Comparison of ENCODE assay signal across 15 cellular contexts in the genomic region with DNA sequence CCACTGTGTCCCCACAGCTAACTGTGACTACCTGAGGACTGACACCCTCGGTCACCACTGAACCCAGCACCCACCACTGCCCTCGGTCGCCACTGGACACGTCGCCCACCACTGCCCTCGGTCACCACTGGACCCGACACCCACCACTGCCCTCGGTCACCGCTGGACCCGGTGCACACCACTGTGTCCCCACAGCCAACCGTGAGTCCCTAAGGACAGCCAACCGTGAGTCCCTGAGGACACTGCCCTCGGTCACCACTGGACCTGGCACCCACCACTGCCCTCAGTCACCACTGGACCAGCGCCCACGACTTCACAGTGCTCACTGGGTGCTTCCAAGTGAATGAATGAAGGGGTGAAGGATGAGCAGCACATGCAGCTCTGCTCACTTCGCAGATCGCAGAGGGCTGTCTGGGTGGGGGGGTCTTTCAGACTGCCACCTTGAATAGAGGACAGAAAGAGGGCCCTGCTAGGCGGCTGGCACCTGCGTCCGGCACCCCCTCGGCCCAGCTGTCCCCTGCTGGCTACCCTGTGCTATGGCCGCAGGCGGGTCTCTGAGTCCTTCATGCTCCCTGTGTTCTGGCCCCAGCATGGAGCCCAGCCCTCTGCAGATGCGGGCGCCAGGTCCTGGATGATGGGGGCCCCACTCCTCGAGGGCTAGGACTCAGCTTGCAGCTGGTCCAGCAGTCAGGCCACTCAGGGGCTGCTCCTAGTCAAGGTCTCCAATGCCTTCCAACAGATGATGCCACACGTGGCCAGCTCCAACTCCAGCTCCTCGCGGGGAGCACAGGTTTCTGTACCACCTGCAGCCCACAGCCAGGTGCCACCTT.
"Had no signal": no experiment of that assay in that cellular context is flagged by ENCODE, and none has a peak within 500 bp of the region (broad histone marks: within the 10 kb centered on the region; RNA-seq: fewer than 3 reads in every experiment).

No MANE protein-coding gene starts in this region.

- H3K4me3 Mint-ChIP-seq: activated CD4-positive, alpha-beta memory T cell treated with anti-CD3 and anti-CD28 coated beads, Interleukin-2, amount 10 ng/mL, durations not matched to agents 7 days and 5 days; activated T-cell treated with anti-CD3 and anti-CD28 coated beads, Interleukin-2, amount 50 U/mL, for 72 hours; memory B cell; stimulated activated naive B cell treated with anti-CD40 and anti-IgM and Interleukin-4, amounts not matched to agents 10 μg/mL and 1 μg/mL and 100 μg/mL, for 72 hours; type B pancreatic cell had no signal

- H3K9me3 Mint-ChIP-seq: activated CD4-positive, alpha-beta memory T cell treated with anti-CD3 and anti-CD28 coated beads, Interleukin-2, amount 10 ng/mL, durations not matched to agents 7 days and 5 days; activated T-cell treated with anti-CD3 and anti-CD28 coated beads, Interleukin-2, amount 50 U/mL, for 72 hours; type B pancreatic cell had no signal

- H3K4me2 ChIP-seq: SK-N-SH had no signal

- H3K4me1 Mint-ChIP-seq: activated CD4-positive, alpha-beta memory T cell treated with anti-CD3 and anti-CD28 coated beads, Interleukin-2, amount 10 ng/mL, durations not matched to agents 7 days and 5 days; memory B cell; stimulated activated naive B cell treated with anti-CD40 and anti-IgM and Interleukin-4, amounts not matched to agents 10 μg/mL and 1 μg/mL and 100 μg/mL, for 72 hours had no signal

- H3K9ac ChIP-seq: parathyroid adenoma, SK-N-SH had no signal

- H3K27ac ChIP-seq: parathyroid adenoma, VCaP had no signal

- H2AFZ ChIP-seq: parathyroid adenoma had no signal

- ATAC-seq: activated T-cell treated with anti-CD3 and anti-CD28 coated beads, Interleukin-2, amount 50 U/mL, for 72 hours; left colon; stimulated activated naive B cell treated with anti-CD40 and anti-IgM and Interleukin-4, amounts not matched to agents 10 μg/mL and 1 μg/mL and 100 μg/mL, for 72 hours had no signal

- H3K27ac Mint-ChIP-seq: activated CD4-positive, alpha-beta memory T cell treated with anti-CD3 and anti-CD28 coated beads, Interleukin-2, amount 10 ng/mL, durations not matched to agents 7 days and 5 days; activated T-cell treated with anti-CD3 and anti-CD28 coated beads, Interleukin-2, amount 50 U/mL, for 72 hours; memory B cell; stimulated activated naive B cell treated with anti-CD40 and anti-IgM and Interleukin-4, amounts not matched to agents 10 μg/mL and 1 μg/mL and 100 μg/mL, for 72 hours; type B pancreatic cell had no signal

- H3K36me3 Mint-ChIP-seq: memory B cell; stimulated activated naive B cell treated with anti-CD40 and anti-IgM and Interleukin-4, amounts not matched to agents 10 μg/mL and 1 μg/mL and 100 μg/mL, for 72 hours; type B pancreatic cell had no signal

- DNase-seq: activated CD4-positive, alpha-beta memory T cell treated with anti-CD3 and anti-CD28 coated beads, Interleukin-2, amount 10 ng/mL, durations not matched to agents 7 days and 5 days; activated T-cell treated with anti-CD3 and anti-CD28 coated beads, Interleukin-2, amount 50 U/mL, for 72 hours; central memory CD4-positive, alpha-beta T cell; cortex of kidney; effector memory CD4-positive, alpha-beta T cell; erythroblast; SK-N-SH; small intestine; stimulated activated naive B cell treated with anti-CD40 and anti-IgM and Interleukin-4, amounts not matched to agents 10 μg/mL and 1 μg/mL and 100 μg/mL, for 72 hours had no signal

- H3K4me1 ChIP-seq: parathyroid adenoma had no signal

- H3K79me2 ChIP-seq: parathyroid adenoma had no signal

- H3K9me3 ChIP-seq: SK-N-SH had no signal

- FAIRE-seq: astrocyte, small intestine had no signal
